In the genomic region with DNA sequence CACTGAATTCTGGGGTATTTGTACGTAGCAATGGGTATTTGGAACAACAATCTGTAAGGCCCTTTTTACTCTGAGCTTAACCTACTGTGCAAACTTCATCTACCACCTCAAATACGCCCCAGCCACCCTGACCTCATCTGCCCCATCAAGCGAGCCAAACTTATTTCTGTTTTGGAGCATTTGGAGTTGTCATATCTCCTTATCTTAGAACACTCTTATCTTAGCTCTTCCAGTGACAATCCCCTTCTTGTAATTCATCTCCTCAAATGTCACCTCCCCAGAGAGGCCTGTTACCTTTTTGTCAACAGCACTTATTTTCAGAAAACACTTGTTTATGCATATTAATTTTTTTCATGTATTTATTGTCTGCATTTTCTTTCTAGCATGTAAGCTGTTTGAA, we compare ENCODE assay signal across 1 cellular context.
TF ChIP-seq lines count a peak whose summit lies in the region.

No MANE protein-coding gene starts in this region.

TF ChIP-seq in K562, 482 proteins besides CTCF, POLR2A, EP300 and RAD21 (continued from another document):
- TF ChIP-seq, protein P1, sequence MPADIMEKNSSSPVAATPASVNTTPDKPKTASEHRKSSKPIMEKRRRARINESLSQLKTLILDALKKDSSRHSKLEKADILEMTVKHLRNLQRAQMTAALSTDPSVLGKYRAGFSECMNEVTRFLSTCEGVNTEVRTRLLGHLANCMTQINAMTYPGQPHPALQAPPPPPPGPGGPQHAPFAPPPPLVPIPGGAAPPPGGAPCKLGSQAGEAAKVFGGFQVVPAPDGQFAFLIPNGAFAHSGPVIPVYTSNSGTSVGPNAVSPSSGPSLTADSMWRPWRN (IDR thresholded peaks at IDR 0.05; ENCODE audit: low read depth), result 0 out of 2 replicates have a peak, but pooled peaks have one; percentile 14
- 0 out of 2 replicates have a peak, but pooled peaks have one; percentile 28 for TF ChIP-seq MTA1 (IDR thresholded peaks at IDR 0.05; ENCODE audit: borderline replicate concordance)
- TF ChIP-seq, protein P2, sequence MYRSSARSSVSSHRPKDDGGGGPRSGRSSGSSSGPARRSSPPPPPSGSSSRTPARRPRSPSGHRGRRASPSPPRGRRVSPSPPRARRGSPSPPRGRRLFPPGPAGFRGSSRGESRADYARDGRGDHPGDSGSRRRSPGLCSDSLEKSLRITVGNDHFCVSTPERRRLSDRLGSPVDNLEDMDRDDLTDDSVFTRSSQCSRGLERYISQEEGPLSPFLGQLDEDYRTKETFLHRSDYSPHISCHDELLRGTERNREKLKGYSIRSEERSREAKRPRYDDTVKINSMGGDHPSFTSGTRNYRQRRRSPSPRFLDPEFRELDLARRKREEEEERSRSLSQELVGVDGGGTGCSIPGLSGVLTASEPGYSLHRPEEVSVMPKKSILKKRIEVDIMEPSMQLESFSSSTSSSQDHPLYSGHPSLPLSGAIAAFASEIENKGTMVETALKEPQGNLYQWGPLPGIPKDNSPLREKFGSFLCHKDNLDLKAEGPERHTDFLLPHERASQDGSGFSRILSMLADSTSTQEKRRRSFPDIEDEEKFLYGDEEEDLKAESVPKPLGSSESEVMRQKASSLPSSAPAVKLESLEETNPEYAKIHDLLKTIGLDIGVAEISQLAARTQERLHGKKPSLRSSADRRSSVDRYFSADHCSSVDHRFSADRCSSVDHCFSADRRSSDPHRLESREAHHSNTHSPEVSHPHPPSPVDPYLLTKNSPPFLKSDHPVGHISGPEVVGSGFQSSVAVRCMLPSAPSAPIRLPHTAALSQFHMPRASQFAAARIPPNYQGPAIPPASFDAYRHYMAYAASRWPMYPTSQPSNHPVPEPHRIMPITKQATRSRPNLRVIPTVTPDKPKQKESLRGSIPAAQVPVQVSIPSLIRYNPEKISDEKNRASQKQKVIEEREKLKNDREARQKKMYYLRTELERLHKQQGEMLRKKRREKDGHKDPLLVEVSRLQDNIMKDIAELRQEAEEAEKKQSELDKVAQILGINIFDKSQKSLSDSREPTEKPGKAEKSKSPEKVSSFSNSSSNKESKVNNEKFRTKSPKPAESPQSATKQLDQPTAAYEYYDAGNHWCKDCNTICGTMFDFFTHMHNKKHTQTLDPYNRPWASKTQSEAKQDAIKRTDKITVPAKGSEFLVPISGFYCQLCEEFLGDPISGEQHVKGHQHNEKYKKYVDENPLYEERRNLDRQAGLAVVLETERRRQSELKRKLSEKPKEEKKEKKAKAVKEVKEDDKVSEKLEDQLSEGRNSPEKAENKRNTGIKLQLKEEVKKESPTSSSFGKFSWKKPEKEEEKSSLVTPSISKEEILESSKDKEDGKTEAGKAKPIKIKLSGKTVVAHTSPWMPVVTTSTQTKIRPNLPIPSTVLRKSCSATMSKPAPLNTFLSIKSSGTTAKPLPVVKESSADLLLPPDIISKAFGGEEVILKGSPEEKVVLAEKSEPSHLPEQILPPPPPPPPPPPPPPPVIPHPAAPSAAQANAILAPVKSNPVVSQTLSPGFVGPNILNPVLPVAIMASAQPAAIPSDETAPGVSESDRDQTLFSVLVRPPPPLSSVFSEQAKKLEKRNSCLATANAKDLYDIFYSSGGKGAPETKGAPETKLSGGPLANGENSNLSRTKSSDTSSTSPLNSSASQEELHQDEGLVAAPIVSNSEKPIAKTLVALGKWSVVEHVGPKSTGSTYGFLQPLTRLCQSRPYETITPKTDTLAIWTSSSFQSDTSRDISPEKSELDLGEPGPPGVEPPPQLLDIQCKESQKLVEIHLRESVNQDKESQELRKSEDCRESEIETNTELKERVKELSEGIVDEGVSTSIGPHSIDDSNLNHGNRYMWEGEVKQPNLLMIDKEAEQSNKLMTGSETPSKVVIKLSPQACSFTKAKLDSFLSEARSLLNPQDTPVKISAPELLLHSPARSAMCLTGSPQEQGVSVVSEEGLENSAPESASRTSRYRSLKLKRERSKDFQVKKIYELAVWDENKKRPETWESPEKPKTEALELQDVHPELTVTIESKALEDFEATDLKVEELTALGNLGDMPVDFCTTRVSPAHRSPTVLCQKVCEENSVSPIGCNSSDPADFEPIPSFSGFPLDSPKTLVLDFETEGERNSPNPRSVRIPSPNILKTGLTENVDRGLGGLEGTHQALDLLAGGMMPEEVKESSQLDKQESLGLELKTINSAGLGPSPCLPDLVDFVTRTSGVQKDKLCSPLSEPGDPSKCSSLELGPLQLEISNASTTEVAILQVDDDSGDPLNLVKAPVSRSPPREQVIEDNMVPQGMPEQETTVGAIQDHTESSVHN (IDR thresholded peaks at IDR 0.05; ENCODE audit: borderline replicate concordance in 1 of 2, low read depth in 1 of 2), result no peak
- TF ChIP-seq NFRKB (IDR thresholded peaks at IDR 0.05; ENCODE audit: low read depth), result no peak
- TF ChIP-seq ARID1B (IDR thresholded peaks at IDR 0.05), result peak; percentile 81
- TF ChIP-seq, protein P3, sequence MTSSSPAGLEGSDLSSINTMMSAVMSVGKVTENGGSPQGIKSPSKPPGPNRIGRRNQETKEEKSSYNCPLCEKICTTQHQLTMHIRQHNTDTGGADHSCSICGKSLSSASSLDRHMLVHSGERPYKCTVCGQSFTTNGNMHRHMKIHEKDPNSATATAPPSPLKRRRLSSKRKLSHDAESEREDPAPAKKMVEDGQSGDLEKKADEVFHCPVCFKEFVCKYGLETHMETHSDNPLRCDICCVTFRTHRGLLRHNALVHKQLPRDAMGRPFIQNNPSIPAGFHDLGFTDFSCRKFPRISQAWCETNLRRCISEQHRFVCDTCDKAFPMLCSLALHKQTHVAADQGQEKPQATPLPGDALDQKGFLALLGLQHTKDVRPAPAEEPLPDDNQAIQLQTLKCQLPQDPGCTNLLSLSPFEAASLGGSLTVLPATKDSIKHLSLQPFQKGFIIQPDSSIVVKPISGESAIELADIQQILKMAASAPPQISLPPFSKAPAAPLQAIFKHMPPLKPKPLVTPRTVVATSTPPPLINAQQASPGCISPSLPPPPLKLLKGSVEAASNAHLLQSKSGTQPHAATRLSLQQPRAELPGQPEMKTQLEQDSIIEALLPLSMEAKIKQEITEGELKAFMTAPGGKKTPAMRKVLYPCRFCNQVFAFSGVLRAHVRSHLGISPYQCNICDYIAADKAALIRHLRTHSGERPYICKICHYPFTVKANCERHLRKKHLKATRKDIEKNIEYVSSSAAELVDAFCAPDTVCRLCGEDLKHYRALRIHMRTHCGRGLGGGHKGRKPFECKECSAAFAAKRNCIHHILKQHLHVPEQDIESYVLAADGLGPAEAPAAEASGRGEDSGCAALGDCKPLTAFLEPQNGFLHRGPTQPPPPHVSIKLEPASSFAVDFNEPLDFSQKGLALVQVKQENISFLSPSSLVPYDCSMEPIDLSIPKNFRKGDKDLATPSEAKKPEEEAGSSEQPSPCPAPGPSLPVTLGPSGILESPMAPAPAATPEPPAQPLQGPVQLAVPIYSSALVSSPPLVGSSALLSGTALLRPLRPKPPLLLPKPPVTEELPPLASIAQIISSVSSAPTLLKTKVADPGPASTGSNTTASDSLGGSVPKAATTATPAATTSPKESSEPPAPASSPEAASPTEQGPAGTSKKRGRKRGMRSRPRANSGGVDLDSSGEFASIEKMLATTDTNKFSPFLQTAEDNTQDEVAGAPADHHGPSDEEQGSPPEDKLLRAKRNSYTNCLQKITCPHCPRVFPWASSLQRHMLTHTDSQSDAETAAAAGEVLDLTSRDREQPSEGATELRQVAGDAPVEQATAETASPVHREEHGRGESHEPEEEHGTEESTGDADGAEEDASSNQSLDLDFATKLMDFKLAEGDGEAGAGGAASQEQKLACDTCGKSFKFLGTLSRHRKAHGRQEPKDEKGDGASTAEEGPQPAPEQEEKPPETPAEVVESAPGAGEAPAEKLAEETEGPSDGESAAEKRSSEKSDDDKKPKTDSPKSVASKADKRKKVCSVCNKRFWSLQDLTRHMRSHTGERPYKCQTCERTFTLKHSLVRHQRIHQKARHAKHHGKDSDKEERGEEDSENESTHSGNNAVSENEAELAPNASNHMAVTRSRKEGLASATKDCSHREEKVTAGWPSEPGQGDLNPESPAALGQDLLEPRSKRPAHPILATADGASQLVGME (CRISPR knock-in tag; IDR thresholded peaks at IDR 0.05), result no peak
- no peak for TF ChIP-seq BRCA1 (IDR thresholded peaks at IDR 0.05)
- no peak for TF ChIP-seq BRCA1 (CRISPR knock-in tag; IDR thresholded peaks at IDR 0.05)
- TF ChIP-seq, protein P4, sequence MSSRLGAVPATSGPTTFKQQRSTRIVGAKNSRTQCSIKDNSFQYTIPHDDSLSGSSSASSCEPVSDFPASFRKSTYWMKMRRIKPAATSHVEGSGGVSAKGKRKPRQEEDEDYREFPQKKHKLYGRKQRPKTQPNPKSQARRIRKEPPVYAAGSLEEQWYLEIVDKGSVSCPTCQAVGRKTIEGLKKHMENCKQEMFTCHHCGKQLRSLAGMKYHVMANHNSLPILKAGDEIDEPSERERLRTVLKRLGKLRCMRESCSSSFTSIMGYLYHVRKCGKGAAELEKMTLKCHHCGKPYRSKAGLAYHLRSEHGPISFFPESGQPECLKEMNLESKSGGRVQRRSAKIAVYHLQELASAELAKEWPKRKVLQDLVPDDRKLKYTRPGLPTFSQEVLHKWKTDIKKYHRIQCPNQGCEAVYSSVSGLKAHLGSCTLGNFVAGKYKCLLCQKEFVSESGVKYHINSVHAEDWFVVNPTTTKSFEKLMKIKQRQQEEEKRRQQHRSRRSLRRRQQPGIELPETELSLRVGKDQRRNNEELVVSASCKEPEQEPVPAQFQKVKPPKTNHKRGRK (tag; IDR thresholded peaks at IDR 0.05), result no peak
- TF ChIP-seq NCOR1 (IDR thresholded peaks at IDR 0.05), result peak; percentile 41; the same call in 1 of the 2 replicates
- peak; percentile 19; the same call in 1 of the 2 replicates for TF ChIP-seq CBFA2T2 (conservative IDR thresholded peaks at IDR 0.05)
- TF ChIP-seq RCOR1 (IDR thresholded peaks at IDR 0.05; ENCODE audit: borderline replicate concordance in 1 of 2, low read depth in 2 of 2, low read length in 2 of 2), result peak in 1 of 2 experiments; percentile 70; a peak in 1 of 4 replicates
- no peak for TF ChIP-seq GTF2E2 (tag; IDR thresholded peaks at IDR 0.05)
- TF ChIP-seq MCM3 (IDR thresholded peaks at IDR 0.05), result no peak
- TF ChIP-seq, protein P5, sequence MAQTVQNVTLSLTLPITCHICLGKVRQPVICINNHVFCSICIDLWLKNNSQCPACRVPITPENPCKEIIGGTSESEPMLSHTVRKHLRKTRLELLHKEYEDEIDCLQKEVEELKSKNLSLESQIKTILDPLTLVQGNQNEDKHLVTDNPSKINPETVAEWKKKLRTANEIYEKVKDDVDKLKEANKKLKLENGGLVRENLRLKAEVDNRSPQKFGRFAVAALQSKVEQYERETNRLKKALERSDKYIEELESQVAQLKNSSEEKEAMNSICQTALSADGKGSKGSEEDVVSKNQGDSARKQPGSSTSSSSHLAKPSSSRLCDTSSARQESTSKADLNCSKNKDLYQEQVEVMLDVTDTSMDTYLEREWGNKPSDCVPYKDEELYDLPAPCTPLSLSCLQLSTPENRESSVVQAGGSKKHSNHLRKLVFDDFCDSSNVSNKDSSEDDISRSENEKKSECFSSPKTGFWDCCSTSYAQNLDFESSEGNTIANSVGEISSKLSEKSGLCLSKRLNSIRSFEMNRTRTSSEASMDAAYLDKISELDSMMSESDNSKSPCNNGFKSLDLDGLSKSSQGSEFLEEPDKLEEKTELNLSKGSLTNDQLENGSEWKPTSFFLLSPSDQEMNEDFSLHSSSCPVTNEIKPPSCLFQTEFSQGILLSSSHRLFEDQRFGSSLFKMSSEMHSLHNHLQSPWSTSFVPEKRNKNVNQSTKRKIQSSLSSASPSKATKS (CRISPR knock-in tag; IDR thresholded peaks at IDR 0.05), result no peak
- TF ChIP-seq RBM22 (IDR thresholded peaks at IDR 0.05; ENCODE audit: low read depth, low read length, poor library complexity, severe bottlenecking), result no peak
- no peak for TF ChIP-seq ZNF174 (CRISPR knock-in tag; IDR thresholded peaks at IDR 0.05)
